In genomic region chr16:2095918-2096582, GRCh38 we compare ENCODE assay signal across 20 cellular contexts.
"Had no signal": no experiment of that assay in that cellular context is flagged by ENCODE, and none has a peak within 500 bp of the region (broad histone marks: within the 10 kb centered on the region; RNA-seq: fewer than 3 reads in every experiment).

No MANE protein-coding gene starts in this region.

- ATAC-seq: activated T-cell treated with anti-CD3 and anti-CD28 coated beads, Interleukin-2, amount 50 U/mL, for 72 hours; effector memory CD8-positive, alpha-beta T cell had no signal

- H3K9me3 Mint-ChIP-seq: activated T-cell treated with anti-CD3 and anti-CD28 coated beads, Interleukin-2, amount 50 U/mL, for 72 hours; effector memory CD8-positive, alpha-beta T cell; nephron progenitor cell; stimulated activated naive CD8-positive, alpha-beta T cell treated with anti-CD3 and anti-CD28 coated beads, Interleukin-15, Interleukin-2, amounts not matched to agents 100 ng/mL and 50 ng/mL, for 24 hours had no signal

- H3K27ac Mint-ChIP-seq: activated naive CD8-positive, alpha-beta T cell; activated T-cell treated with anti-CD3 and anti-CD28 coated beads, Interleukin-2, amount 50 U/mL, for 72 hours; effector memory CD8-positive, alpha-beta T cell; nephron progenitor cell; progenitor cell of endocrine pancreas; stimulated activated naive CD8-positive, alpha-beta T cell treated with anti-CD3 and anti-CD28 coated beads, Interleukin-15, Interleukin-2, amounts not matched to agents 100 ng/mL and 50 ng/mL, for 24 hours had no signal

- H3K27ac ChIP-seq: foreskin keratinocyte, left ventricle myocardium inferior, skin epidermis, transverse colon, WERI-Rb-1 had no signal

- H3K9me3 ChIP-seq: left ventricle myocardium inferior, transverse colon had no signal

- H3K4me3 Mint-ChIP-seq: activated naive CD8-positive, alpha-beta T cell; activated T-cell treated with anti-CD3 and anti-CD28 coated beads, Interleukin-2, amount 50 U/mL, for 72 hours; effector memory CD8-positive, alpha-beta T cell; nephron progenitor cell; stimulated activated naive CD8-positive, alpha-beta T cell treated with anti-CD3 and anti-CD28 coated beads, Interleukin-15, Interleukin-2, amounts not matched to agents 100 ng/mL and 50 ng/mL, for 24 hours had no signal

- H3K36me3 Mint-ChIP-seq: activated naive CD8-positive, alpha-beta T cell had no signal

- FAIRE-seq: islet of Langerhans had no signal

- H3K27me3 Mint-ChIP-seq: activated naive CD8-positive, alpha-beta T cell; effector memory CD8-positive, alpha-beta T cell; progenitor cell of endocrine pancreas; stimulated activated naive CD8-positive, alpha-beta T cell treated with anti-CD3 and anti-CD28 coated beads, Interleukin-15, Interleukin-2, amounts not matched to agents 100 ng/mL and 50 ng/mL, for 24 hours had no signal

- H3K4me1 ChIP-seq: foreskin keratinocyte had no signal

- DNase-seq: activated CD4-positive, alpha-beta T cell treated with anti-CD3 and anti-CD28 coated beads for 1 hour; activated CD4-positive, alpha-beta T cell treated with anti-CD3 and anti-CD28 coated beads, Interleukin-2, amount 50 U/mL, for 4 hours; activated effector memory CD4-positive, alpha-beta T cell treated with anti-CD3 and anti-CD28 coated beads, Interleukin-2, amount 50 U/mL, for 16 hours; activated T-cell treated with anti-CD3 and anti-CD28 coated beads, Interleukin-2, amount 50 U/mL, for 72 hours; effector memory CD8-positive, alpha-beta T cell; foreskin keratinocyte; glutamatergic neuron; hippocampal formation; left ventricle myocardium inferior; nephron progenitor cell; occipital lobe; right cardiac atrium; T-helper 2 cell; transverse colon; WERI-Rb-1 had no signal

- H3K4me3 ChIP-seq: left ventricle myocardium inferior, skin epidermis, transverse colon had no signal

- H3K27me3 ChIP-seq: foreskin keratinocyte, transverse colon had no signal
